In genomic region chr4:39181520-39181904, GRCh38 we compare ENCODE assay signal across 8 cellular contexts. TPM values are rescaled to one million over a fixed set of nuclear protein-coding genes. Genes with fewer than 3 reads are reported as not detected.
DNase-seq lines count a peak whose midpoint lies in the region; ATAC-seq and TF ChIP-seq lines count a peak whose summit lies in the region.

No MANE protein-coding gene starts in this region.

- H3K9me3 ChIP-seq in ectodermal cell (ENCODE audit: control insufficient read depth, low read length) (no peaks in the 10 kb centered on the region), neuron (ENCODE audit: low read length) (no peaks in the 10 kb centered on the region)

- H3K4me1 ChIP-seq in KMS-11 (ENCODE audit: low read depth, poor library complexity, severe bottlenecking): peaks cover 5% of the 10 kb centered on the region
- peaks cover 4% of the 10 kb centered on the region for H3K4me1 ChIP-seq in ectodermal cell (ENCODE audit: control insufficient read depth, insufficient read depth, low read length)
- H3K4me1 ChIP-seq in neuron (ENCODE audit: insufficient read depth, low read length): peaks cover 11% of the 10 kb centered on the region

- 94% methylated on average over 9 of the region's 9 CpGs for WGBS in ectodermal cell, 2 experiments

- H3K27me3 ChIP-seq in KMS-11 (ENCODE audit: insufficient read depth, low read depth): no peaks in the 10 kb centered on the region
- H3K27me3 ChIP-seq in ectodermal cell (ENCODE audit: control insufficient read depth, insufficient read depth, low read length, poor library complexity, severe bottlenecking): peaks cover 13% of the 10 kb centered on the region
- H3K27me3 ChIP-seq in neuron (ENCODE audit: insufficient read depth, low read length): no peaks in the 10 kb centered on the region

- H4K20me1 ChIP-seq in KMS-11 (ENCODE audit: insufficient read depth): no peaks in the 10 kb centered on the region

- no peak for TF ChIP-seq CTCF in AG10803 (conservative IDR thresholded peaks at IDR 0.05; ENCODE audit: low read length)
- no peak for TF ChIP-seq CTCF in KMS-11 (conservative IDR thresholded peaks at IDR 0.05; ENCODE audit: low read depth, low read length)

- H3K36me3 ChIP-seq in KMS-11 (ENCODE audit: insufficient read depth) (no peaks in the 10 kb centered on the region), ectodermal cell (ENCODE audit: control insufficient read depth, insufficient read depth, low read length) (no peaks in the 10 kb centered on the region), neuron (ENCODE audit: insufficient read depth, low read length) (peaks cover 3% of the 10 kb centered on the region)

- H3K9ac ChIP-seq in KMS-11: peak overlapping the region; percentile 57; the same call in 1 of the 2 replicates

- H3K27ac ChIP-seq in KMS-11: peak overlapping the region; percentile 62; the same call in 1 of the 2 replicates
- no peak overlapping the region for H3K27ac ChIP-seq in ectodermal cell (ENCODE audit: insufficient read depth, low read depth, low read length, poor library complexity, severe bottlenecking)

- peak overlapping the region; percentile 90 for H2AFZ ChIP-seq in KMS-11 (ENCODE audit: low read depth)
- peak overlapping the region; percentile 77 for H2AFZ ChIP-seq in neuron (ENCODE audit: low read depth, low read length)

- DNase-seq in AG10803 (ENCODE audit: low read depth) (no peak), SIG-M5 treated with dmso at 0.1 percent for 504 hours (lab: John Stamatoyannopoulos, UW; ENCODE audit: unreplicated experiment) (no peak), HK-2 (ENCODE audit: unreplicated experiment) (no peak)

- ATAC-seq in GM21619 (IDR thresholded peaks at IDR 0.05; ENCODE audit: unreplicated experiment) (no peak), GM18511 (IDR thresholded peaks at IDR 0.05; ENCODE audit: unreplicated experiment) (no peak)

- peak overlapping the region; percentile 61 for H3K4me3 ChIP-seq in AG10803 (ENCODE audit: low read length)
- H3K4me3 ChIP-seq in KMS-11 (IDR thresholded peaks at IDR 0.05; ENCODE audit: insufficient read depth, low read depth, low read length): no peak overlapping the region
- peak overlapping the region; percentile 33 for H3K4me3 ChIP-seq in ectodermal cell (ENCODE audit: insufficient read depth, low read depth, low read length)
- peak overlapping the region; percentile 51 for H3K4me3 ChIP-seq in neuron (ENCODE audit: low read length)

- H3K79me2 ChIP-seq in KMS-11 (ENCODE audit: insufficient read depth, low read depth): no peaks in the 10 kb centered on the region

- H3K4me2 ChIP-seq in KMS-11: peak overlapping the region; percentile 94

RNA-seq across cellular contexts. Expression of gene WDR19, which starts 0.8 kb away (rescaled TPM):
- polyA plus RNA-seq in ectodermal cell (2013, experiment 1 of 4): 56.7 TPM
- polyA plus RNA-seq in ectodermal cell (2013, experiment 2 of 4): 47.9 TPM
- polyA plus RNA-seq in ectodermal cell (2013, experiment 3 of 4): 45.2 TPM
- polyA plus RNA-seq in ectodermal cell (2013, experiment 4 of 4): 46.7 TPM
